In genomic region chr2:71133603-71134002, GRCh38 we compare ENCODE assay signal across 2 cellular contexts.
TF ChIP-seq lines count a peak whose summit lies in the region.

No MANE protein-coding gene starts in this region.

TF ChIP-seq in HepG2, 621 proteins besides CTCF, POLR2A, EP300 and RAD21:
- TF ChIP-seq CAMTA2 (CRISPR knock-in tag; IDR thresholded peaks at IDR 0.05; ENCODE audit: borderline replicate concordance) (no peak), HNF1B (CRISPR knock-in tag; IDR thresholded peaks at IDR 0.05) (no peak), ZNF142 (CRISPR knock-in tag; IDR thresholded peaks at IDR 0.05) (no peak), ZNF496 (CRISPR knock-in tag; IDR thresholded peaks at IDR 0.05; ENCODE audit: insufficient replicate concordance) (no peak)

TF ChIP-seq in K562, 482 proteins besides CTCF, POLR2A, EP300 and RAD21:
- TF ChIP-seq MCM7 (IDR thresholded peaks at IDR 0.05): peak in 1 of 2 experiments; percentile 85; a peak in 1 of 4 replicates
- peak; percentile 98 for TF ChIP-seq DACH1 (IDR thresholded peaks at IDR 0.05; ENCODE audit: partially characterized antibody)
- no peak for TF ChIP-seq NFRKB (IDR thresholded peaks at IDR 0.05; ENCODE audit: low read depth)
- no peak for TF ChIP-seq HNRNPL (IDR thresholded peaks at IDR 0.05; ENCODE audit: low read depth, low read length)
- TF ChIP-seq NR2F6 (CRISPR knock-in tag; IDR thresholded peaks at IDR 0.05): no peak
- no peak for TF ChIP-seq ATF3 (IDR thresholded peaks at IDR 0.05)
- peak; percentile 57; the same call in 1 of the 2 replicates for TF ChIP-seq ATF3 (CRISPR knock-in tag; conservative IDR thresholded peaks at IDR 0.05)
- TF ChIP-seq HLTF (IDR thresholded peaks at IDR 0.05): no peak
- no peak for TF ChIP-seq MNT (conservative IDR thresholded peaks at IDR 0.05)
- TF ChIP-seq MLLT1 (IDR thresholded peaks at IDR 0.05): no peak
- no peak for TF ChIP-seq IRF9 (tag; IDR thresholded peaks at IDR 0.05)
- no peak for TF ChIP-seq NCOA4 (IDR thresholded peaks at IDR 0.05; ENCODE audit: partially characterized antibody)
